In the genomic region with DNA sequence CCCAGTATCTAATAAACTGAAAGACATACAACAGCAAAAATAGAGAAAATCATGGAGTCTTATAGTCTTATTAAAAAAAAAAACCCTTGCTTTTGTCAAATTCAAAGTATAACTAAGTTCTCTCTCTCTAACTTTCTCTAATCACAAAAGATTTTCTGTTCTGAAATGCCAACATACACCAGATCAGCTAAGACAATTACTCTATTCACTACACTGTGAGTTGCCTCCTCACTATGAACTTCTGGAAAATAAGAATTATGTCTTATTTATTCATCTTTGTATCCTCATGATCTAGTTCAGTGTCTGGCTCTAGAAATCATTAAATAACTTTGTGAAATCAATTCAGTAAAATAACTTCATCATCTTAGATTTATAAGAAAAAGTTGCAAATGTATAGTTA, we compare ENCODE assay signal across 32 cellular contexts. TPM values are rescaled to one million over a fixed set of nuclear protein-coding genes. Genes with fewer than 3 reads are reported as not detected.
DNase-seq lines count a peak whose midpoint lies in the region; ATAC-seq and TF ChIP-seq lines count a peak whose summit lies in the region.
"Had no signal": no experiment of that assay in that cellular context is flagged by ENCODE, and none has a peak within 500 bp of the region (broad histone marks: within the 10 kb centered on the region; RNA-seq: fewer than 3 reads in every experiment).

No MANE protein-coding gene starts in this region.

- no peak overlapping the region for H3K4me3 Mint-ChIP-seq in activated naive CD4-positive, alpha-beta T cell treated with anti-CD3 and anti-CD28 coated beads, Interleukin-2, amount 50 U/mL, for 24 hours
- no peak overlapping the region for H3K4me3 Mint-ChIP-seq in activated B cell treated with CpG ODN at 0.5 μM for 24 hours
- H3K4me3 Mint-ChIP-seq: CD4-positive, alpha-beta memory T cell; HFFc6 had no signal

- intact Hi-C loops in activated B cell treated with CpG ODN at 0.5 μM for 24 hours (cut with micrococcal nuclease), result loop anchor here (1.0 kb wide), 1 partner anchor 8 kb away; no protein-coding TSS in a partner anchor
- intact Hi-C loops in ovary (cut with DNase I), result no loop called here
- intact Hi-C loops in left cardiac atrium (cut with DNase I), result no loop called here

- H3K27me3 Mint-ChIP-seq in activated naive CD4-positive, alpha-beta T cell treated with anti-CD3 and anti-CD28 coated beads, Interleukin-2, amount 50 U/mL, for 24 hours, result no peaks in the 10 kb centered on the region
- no peaks in the 10 kb centered on the region for H3K27me3 Mint-ChIP-seq in activated B cell treated with CpG ODN at 0.5 μM for 24 hours
- H3K27me3 Mint-ChIP-seq: CD4-positive, alpha-beta memory T cell had no signal

- peaks cover 21% of the 10 kb centered on the region for H3K4me1 Mint-ChIP-seq in activated naive CD4-positive, alpha-beta T cell treated with anti-CD3 and anti-CD28 coated beads, Interleukin-2, amount 50 U/mL, for 24 hours
- H3K4me1 Mint-ChIP-seq in activated B cell treated with CpG ODN at 0.5 μM for 24 hours, result peaks cover 26% of the 10 kb centered on the region

- no peak overlapping the region for H3K4me3 ChIP-seq in suprapubic skin
- no peak overlapping the region for H3K4me3 ChIP-seq in SJCRH30
- no peak overlapping the region for H3K4me3 ChIP-seq in ovary
- H3K4me3 ChIP-seq: BLaER1, GM12878, HAP-1, MG63, SJSA1 had no signal

- no peaks in the 10 kb centered on the region for H3K4me1 ChIP-seq in suprapubic skin
- no peaks in the 10 kb centered on the region for H3K4me1 ChIP-seq in SJCRH30
- no peaks in the 10 kb centered on the region for H3K4me1 ChIP-seq in ovary (ENCODE audit: insufficient read depth)
- H3K4me1 ChIP-seq: BLaER1, Caco-2, SJSA1 had no signal

- TF ChIP-seq EP300 in suprapubic skin (IDR thresholded peaks at IDR 0.05) (no peak), ovary (IDR thresholded peaks at IDR 0.05) (no peak)

- POLR2A ChIA-PET in activated B cell treated with CpG ODN at 0.5 μM for 24 hours (lab: Charles Lee), result interaction anchor here (0.8 kb wide), 1 partner anchor 9 kb away, joined by 3 read pairs; no protein-coding TSS in a partner anchor

- TF ChIP-seq CTCF in activated B cell treated with CpG ODN at 0.5 μM for 24 hours (IDR thresholded peaks at IDR 0.05) (no peak), suprapubic skin (IDR thresholded peaks at IDR 0.05) (no peak), ovary (IDR thresholded peaks at IDR 0.05) (no peak)

- no peak for DNase-seq in activated naive CD4-positive, alpha-beta T cell treated with anti-CD3 and anti-CD28 coated beads, Interleukin-2, amount 50 U/mL, for 16 hours
- DNase-seq in activated B cell treated with CpG ODN at 0.5 μM for 24 hours (no peak), medulla oblongata (ENCODE audit: extremely low spot score) (peak; percentile 50), suprapubic skin (ENCODE audit: low spot score in 2 of 2) (no peak), SJCRH30 (no peak), ovary (no peak), left cardiac atrium (no peak)
- DNase-seq: 8988T; Caco-2; CD4-positive, alpha-beta memory T cell; DMS79; EL; GDM1; GOT3; HFFc6; MG63; NCI-H1105 treated with DMSO at 0.1 percent for 48 hours; NCI-H146; NCI-H1930; NCI-H2107; NCI-H446; NCI-H526; NCI-H82; NK-92 treated with Interleukin-12 subunit alpha and Interleukin-12 subunit beta, amount 100 ng/mL, for 24 hours; PC-3 had no signal

- H3K36me3 Mint-ChIP-seq in activated naive CD4-positive, alpha-beta T cell treated with anti-CD3 and anti-CD28 coated beads, Interleukin-2, amount 50 U/mL, for 24 hours, result peaks cover 10% of the 10 kb centered on the region
- peaks cover 79% of the 10 kb centered on the region for H3K36me3 Mint-ChIP-seq in activated B cell treated with CpG ODN at 0.5 μM for 24 hours (ENCODE audit: low read depth)

- H3K27me3 ChIP-seq in suprapubic skin (no peaks in the 10 kb centered on the region), SJCRH30 (no peaks in the 10 kb centered on the region), ovary (no peaks in the 10 kb centered on the region)
- H3K27me3 ChIP-seq: BLaER1, MG63, SJSA1 had no signal

- peak overlapping the region; percentile 35 for H3K27ac Mint-ChIP-seq in activated naive CD4-positive, alpha-beta T cell treated with anti-CD3 and anti-CD28 coated beads, Interleukin-2, amount 50 U/mL, for 24 hours
- peak overlapping the region; percentile 46 for H3K27ac Mint-ChIP-seq in activated B cell treated with CpG ODN at 0.5 μM for 24 hours
- H3K27ac Mint-ChIP-seq: HFFc6 had no signal

- no peaks in the 10 kb centered on the region for H3K9me3 ChIP-seq in suprapubic skin
- no peaks in the 10 kb centered on the region for H3K9me3 ChIP-seq in SJCRH30 (replicated peaks)
- no peaks in the 10 kb centered on the region for H3K9me3 ChIP-seq in ovary
- H3K9me3 ChIP-seq: BLaER1, Caco-2, HAP-1, MG63, SJSA1 had no signal

- H3K36me3 ChIP-seq in suprapubic skin, result peaks cover 58% of the 10 kb centered on the region
- peaks cover 45% of the 10 kb centered on the region for H3K36me3 ChIP-seq in SJCRH30
- no peaks in the 10 kb centered on the region for H3K36me3 ChIP-seq in ovary

- peak overlapping the region; percentile 26 for H3K27ac ChIP-seq in suprapubic skin
- no peak overlapping the region for H3K27ac ChIP-seq in SJCRH30
- no peak overlapping the region for H3K27ac ChIP-seq in ovary
- H3K27ac ChIP-seq: BLaER1, SJSA1 had no signal

- ATAC-seq in activated B cell treated with CpG ODN at 0.5 μM for 24 hours (ENCODE audit: low read depth) (no peak), left cardiac atrium (no peak)
- ATAC-seq: GM12878, HepG2, PC-3, Right ventricle myocardium inferior had no signal

- H3K9me3 Mint-ChIP-seq in activated naive CD4-positive, alpha-beta T cell treated with anti-CD3 and anti-CD28 coated beads, Interleukin-2, amount 50 U/mL, for 24 hours, result no peaks in the 10 kb centered on the region
- H3K9me3 Mint-ChIP-seq in activated B cell treated with CpG ODN at 0.5 μM for 24 hours, result no peaks in the 10 kb centered on the region
- H3K9me3 Mint-ChIP-seq: CD4-positive, alpha-beta memory T cell; HFFc6 had no signal

- TF ChIP-seq POLR2A in suprapubic skin (IDR thresholded peaks at IDR 0.05), result no peak
- TF ChIP-seq POLR2A in ovary (IDR thresholded peaks at IDR 0.05), result no peak

- CTCF ChIA-PET in activated B cell treated with CpG ODN at 0.5 μM for 24 hours (lab: Charles Lee), result no interaction called here

RNA-seq across cellular contexts. Expression of gene FAM76B, which starts 12.7 kb away (rescaled TPM):
- 47.4 and 53.0 TPM in 2 replicates for total RNA-seq in activated B cell treated with CpG ODN at 0.5 μM for 24 hours
- 10 to 100 TPM; 17.2 to 56.2 (median 24.0) TPM for total RNA-seq in suprapubic skin
- total RNA-seq in SJCRH30 (2014; rRNA removed; shearing (Covaris generic)), result 16.3 and 19.1 TPM in 2 replicates
- total RNA-seq in ovary, result 10 to 100 TPM; 19.6 to 31.7 (median 22.6) TPM
- 10 to 100 TPM; 16.7 to 21.3 TPM for polyA plus RNA-seq in ovary
- 10 to 100 TPM in 1 of 2 donors, 1 to 10 TPM in 1; 8.0 to 11.4 TPM for total RNA-seq in left cardiac atrium

RNA-seq across cellular contexts. Expression of gene CEP57, which starts 13.4 kb away (rescaled TPM):
- total RNA-seq in activated B cell treated with CpG ODN at 0.5 μM for 24 hours (52.6 and 53.7 TPM in 2 replicates), suprapubic skin (10 to 100 TPM; 20.7 to 80.9 (median 30.1) TPM), ovary (10 to 100 TPM; 43.2 to 64.7 (median 48.0) TPM), left cardiac atrium (10 to 100 TPM; 21.8 to 26.0 TPM)
- total RNA-seq in SJCRH30 (2014; rRNA removed; shearing (Covaris generic)), result 48.1 and 53.4 TPM in 2 replicates
- polyA plus RNA-seq in ovary, result 10 to 100 TPM; 28.8 to 40.2 TPM
